Comparison of ENCODE assay signal across 11 cellular contexts in genomic region chr21:42609806-42610205, GRCh38. TPM values are rescaled to one million over a fixed set of nuclear protein-coding genes. Genes with fewer than 3 reads are reported as not detected.
DNase-seq lines count a peak whose midpoint lies in the region; ATAC-seq and TF ChIP-seq lines count a peak whose summit lies in the region.
"Had no signal": no experiment of that assay in that cellular context is flagged by ENCODE, and none has a peak within 500 bp of the region (broad histone marks: within the 10 kb centered on the region; RNA-seq: fewer than 3 reads in every experiment).

No MANE protein-coding gene starts in this region.

- ATAC-seq in GM18873 (IDR thresholded peaks at IDR 0.05; ENCODE audit: low FRiP score, unreplicated experiment) (no peak), GM21529 (IDR thresholded peaks at IDR 0.05; ENCODE audit: unreplicated experiment) (no peak)
- ATAC-seq: heart right ventricle had no signal

- no peaks in the 10 kb centered on the region for H3K9me2 ChIP-seq in Karpas-422 (replicated peaks; ENCODE audit: insufficient read depth, low read length)

- no peaks in the 10 kb centered on the region for H3K4me1 ChIP-seq in Karpas-422 (ENCODE audit: low read length)
- H3K4me1 ChIP-seq: heart right ventricle had no signal

- H3K9me3 ChIP-seq in Karpas-422 (ENCODE audit: low read length) = no peaks in the 10 kb centered on the region; the same call in 1 of the 2 replicates

- peaks cover 32% of the 10 kb centered on the region for H3K9me3 Mint-ChIP-seq in activated T-helper 1 cell treated with anti-CD3 and anti-CD28 coated beads, Interleukin-12 subunit alpha, Interleukin-12 subunit beta, Interleukin-2, Interleukin-4 antibody, amounts not matched to agents 30 ng/mL and 10 ng/mL and 1 ng/mL, durations not matched to agents 14 hours and 24 hours and 36 hours

- peaks cover 10% of the 10 kb centered on the region for H3K27me3 Mint-ChIP-seq in activated T-helper 1 cell treated with anti-CD3 and anti-CD28 coated beads, Interleukin-12 subunit alpha, Interleukin-12 subunit beta, Interleukin-2, Interleukin-4 antibody, amounts not matched to agents 30 ng/mL and 10 ng/mL and 1 ng/mL, durations not matched to agents 14 hours and 24 hours and 36 hours (ENCODE audit: insufficient read depth)

- no peak overlapping the region for H3K27ac ChIP-seq in Karpas-422 (ENCODE audit: low read length)
- H3K27ac ChIP-seq: heart right ventricle, skin epidermis had no signal

- no peak overlapping the region for H3K9ac ChIP-seq in Karpas-422 (ENCODE audit: low read length)

- H3K79me2 ChIP-seq in Karpas-422 (ENCODE audit: low read length) = no peaks in the 10 kb centered on the region

- H3K4me3 Mint-ChIP-seq in activated T-helper 1 cell treated with anti-CD3 and anti-CD28 coated beads, Interleukin-12 subunit alpha, Interleukin-12 subunit beta, Interleukin-2, Interleukin-4 antibody, amounts not matched to agents 30 ng/mL and 10 ng/mL and 1 ng/mL, durations not matched to agents 14 hours and 24 hours and 36 hours = no peak overlapping the region

- H3K4me1 Mint-ChIP-seq in activated T-helper 1 cell treated with anti-CD3 and anti-CD28 coated beads, Interleukin-12 subunit alpha, Interleukin-12 subunit beta, Interleukin-2, Interleukin-4 antibody, amounts not matched to agents 30 ng/mL and 10 ng/mL and 1 ng/mL, durations not matched to agents 14 hours and 24 hours and 36 hours (ENCODE audit: low read depth) = peaks cover 12% of the 10 kb centered on the region

- DNase-seq in GM06990 (ENCODE audit: extremely low read depth, insufficient read length) = peak; percentile 71
- peak; percentile 58 for DNase-seq in Karpas-422
- peak; percentile 45 for DNase-seq in activated T-helper 1 cell treated with anti-CD3 and anti-CD28 coated beads, Interleukin-12 subunit alpha, Interleukin-12 subunit beta, Interleukin-2, Interleukin-4 antibody, amounts not matched to agents 30 ng/mL and 10 ng/mL and 1 ng/mL, durations not matched to agents 14 hours and 24 hours and 36 hours (ENCODE audit: low spot score)
- DNase-seq in stimulated activated CD4-positive, alpha-beta T cell treated with anti-CD3 and anti-CD28 coated beads, Interleukin-2, amount 100 ng/mL, for 24 hours = peak; percentile 47 to 48
- DNase-seq in SIG-M5 (lab: John Stamatoyannopoulos, UW) = no peak
- no peak for DNase-seq in retina
- DNase-seq: heart right ventricle, MG63 had no signal

- H3K4me3 ChIP-seq in GM06990 (replicated peaks; ENCODE audit: low read depth, low read length) = no peak overlapping the region
- H3K4me3 ChIP-seq in Karpas-422 (ENCODE audit: low read length) = no peak overlapping the region
- H3K4me3 ChIP-seq: heart right ventricle, MG63, skin epidermis had no signal

- TF ChIP-seq CTCF in GM06990 (IDR thresholded peaks at IDR 0.05; ENCODE audit: insufficient read depth, low read length, poor library complexity, severe bottlenecking) = no peak

- no peak overlapping the region for H3K4me2 ChIP-seq in Karpas-422 (ENCODE audit: low read depth, low read length, poor library complexity, severe bottlenecking)

- H3K27me3 ChIP-seq in GM06990 (replicated peaks; ENCODE audit: control insufficient read depth, insufficient read depth, low read length) (no peaks in the 10 kb centered on the region), Karpas-422 (ENCODE audit: low read length) (no peaks in the 10 kb centered on the region)
- H3K27me3 ChIP-seq: MG63 had no signal

- peaks cover 4% of the 10 kb centered on the region for H3K36me3 Mint-ChIP-seq in activated T-helper 1 cell treated with anti-CD3 and anti-CD28 coated beads, Interleukin-12 subunit alpha, Interleukin-12 subunit beta, Interleukin-2, Interleukin-4 antibody, amounts not matched to agents 30 ng/mL and 10 ng/mL and 1 ng/mL, durations not matched to agents 14 hours and 24 hours and 36 hours (ENCODE audit: low read depth)

- H2AFZ ChIP-seq in Karpas-422 (ENCODE audit: low read length) = no peak overlapping the region

- H3K36me3 ChIP-seq in GM06990 (ENCODE audit: control insufficient read depth, insufficient read depth, low read length) (no peaks in the 10 kb centered on the region), Karpas-422 (ENCODE audit: insufficient read depth, low read length) (no peaks in the 10 kb centered on the region)
- H3K36me3 ChIP-seq: heart right ventricle, MG63 had no signal

- H3K27ac Mint-ChIP-seq in activated T-helper 1 cell treated with anti-CD3 and anti-CD28 coated beads, Interleukin-12 subunit alpha, Interleukin-12 subunit beta, Interleukin-2, Interleukin-4 antibody, amounts not matched to agents 30 ng/mL and 10 ng/mL and 1 ng/mL, durations not matched to agents 14 hours and 24 hours and 36 hours = no peak overlapping the region

- intact Hi-C loops in activated T-helper 1 cell treated with anti-CD3 and anti-CD28 coated beads, Interleukin-12 subunit alpha, Interleukin-12 subunit beta, Interleukin-2, Interleukin-4 antibody, amounts not matched to agents 30 ng/mL and 10 ng/mL and 1 ng/mL, durations not matched to agents 14 hours and 24 hours and 36 hours (cut with micrococcal nuclease) = loop anchor here (1.0 kb wide), 1 partner anchor 74 kb away; no protein-coding TSS in a partner anchor

- no peaks in the 10 kb centered on the region for H4K20me1 ChIP-seq in Karpas-422 (ENCODE audit: insufficient read depth, low read depth, low read length)

RNA-seq across cellular contexts. Expression of gene PDE9A, which starts 43.6 kb away (rescaled TPM):
- not detected in 2 replicates for total RNA-seq in Karpas-422 (2014; rRNA removed; shearing (Covaris generic); ENCODE audit: low replicate concordance)
- 9.6 and 9.7 TPM in 2 replicates for total RNA-seq in activated T-helper 1 cell treated with anti-CD3 and anti-CD28 coated beads, Interleukin-12 subunit alpha, Interleukin-12 subunit beta, Interleukin-2, Interleukin-4 antibody, amounts not matched to agents 30 ng/mL and 10 ng/mL and 1 ng/mL, durations not matched to agents 14 hours and 24 hours and 36 hours

Comparison
In these comparisons a context has a peak if more than half of its experiments do, and no peak if none do; other contexts are left out.
1. DNase-seq: peak in GM06990 (single experiment), Karpas-422 (single experiment), activated T-helper 1 cell treated with anti-CD3 and anti-CD28 coated beads, Interleukin-12 subunit alpha, Interleukin-12 subunit beta, Interleukin-2, Interleukin-4 antibody, amounts not matched to agents 30 ng/mL and 10 ng/mL and 1 ng/mL, durations not matched to agents 14 hours and 24 hours and 36 hours (single experiment) and stimulated activated CD4-positive, alpha-beta T cell treated with anti-CD3 and anti-CD28 coated beads, Interleukin-2, amount 100 ng/mL, for 24 hours (2 of 2); none in SIG-M5 (single experiment) and retina (single experiment).
2. RNA of gene PDE9A, which starts 43.6 kb away (total RNA-seq): 9.6 to 9.7 TPM in activated T-helper 1 cell treated with anti-CD3 and anti-CD28 coated beads, Interleukin-12 subunit alpha, Interleukin-12 subunit beta, Interleukin-2, Interleukin-4 antibody, amounts not matched to agents 30 ng/mL and 10 ng/mL and 1 ng/mL, durations not matched to agents 14 hours and 24 hours and 36 hours; not detected in Karpas-422; every median in the first group is over 10 times any median in the second.